6 cellular contexts compared by ENCODE assay signal in the genomic region with DNA sequence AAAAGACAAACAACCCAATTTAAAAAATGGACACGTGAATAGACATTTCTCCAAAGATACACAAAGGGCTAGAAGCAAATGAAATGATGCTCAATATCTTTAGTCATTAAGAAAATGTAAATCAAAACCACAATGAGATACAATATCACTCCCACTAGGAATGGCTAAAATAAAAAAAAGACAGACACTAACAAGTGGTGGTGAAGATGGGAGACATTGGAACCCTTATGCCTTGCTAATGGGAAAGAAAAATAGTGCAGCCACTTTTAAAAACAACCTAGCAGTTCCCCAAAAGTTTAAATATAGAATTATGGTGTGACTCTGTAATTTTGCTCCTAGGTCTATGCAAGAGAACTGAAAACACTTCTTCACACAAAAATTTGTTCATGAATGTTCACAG.
"Had no signal": no experiment of that assay in that cellular context is flagged by ENCODE, and none has a peak within 500 bp of the region (broad histone marks: within the 10 kb centered on the region; RNA-seq: fewer than 3 reads in every experiment).

No MANE protein-coding gene starts in this region.

- H3K27ac ChIP-seq: HL-60 had no signal

- H3K27ac Mint-ChIP-seq: IgD-negative memory B cell had no signal

- DNase-seq: IMR-90, KBM-7, KG1 had no signal

- H3K36me3 Mint-ChIP-seq: IgD-negative memory B cell had no signal

- H3K4me1 Mint-ChIP-seq: IgD-negative memory B cell had no signal

- H3K4me3 ChIP-seq: K562 had no signal
